Comparison of ENCODE assay signal across 13 cellular contexts in genomic region chr11:96051820-96052219, GRCh38.
DNase-seq lines count a peak whose midpoint lies in the region; ATAC-seq, FAIRE-seq and TF ChIP-seq lines count a peak whose summit lies in the region.
"Had no signal": no experiment of that assay in that cellular context is flagged by ENCODE, and none has a peak within 500 bp of the region (broad histone marks: within the 10 kb centered on the region; RNA-seq: fewer than 3 reads in every experiment).

No MANE protein-coding gene starts in this region.

- H4K20me1 ChIP-seq in HepG2 (ENCODE audit: insufficient read depth, low read length): no peaks in the 10 kb centered on the region
- no peaks in the 10 kb centered on the region for H4K20me1 ChIP-seq in GM23248 (ENCODE audit: insufficient read depth)

- ATAC-seq in HepG2 (no peak), right lobe of liver (no peak), HG03432 (IDR thresholded peaks at IDR 0.05; ENCODE audit: unreplicated experiment) (peak; percentile 94)
- ATAC-seq: naive thymus-derived CD8-positive, alpha-beta T cell had no signal

- H3K36me3 ChIP-seq in HepG2 (replicated peaks in 1 of 2; ENCODE audit: control insufficient read depth in 1 of 2, insufficient read depth in 2 of 2, low read length in 2 of 2) (peaks cover 0 to 4% of the 10 kb centered on the region in 2 experiments; a peak in 3 of 5 replicates), right lobe of liver (no peaks in the 10 kb centered on the region), GM23248 (ENCODE audit: low read depth) (no peaks in the 10 kb centered on the region)
- H3K36me3 ChIP-seq: uterus had no signal

- no peaks in the 10 kb centered on the region for H3K9me2 ChIP-seq in GM23248 (ENCODE audit: insufficient read depth)

- H3K4me1 ChIP-seq in HepG2 (ENCODE audit: insufficient read depth, low read length) (peaks cover 66% of the 10 kb centered on the region), right lobe of liver (no peaks in the 10 kb centered on the region), GM23248 (ENCODE audit: insufficient read depth) (peaks cover 78% of the 10 kb centered on the region)

- no peak for TF ChIP-seq RAD21 in HepG2 (CRISPR knock-in tag; IDR thresholded peaks at IDR 0.05)

- in situ Hi-C loops in HepG2 (cut with HindIII; ENCODE audit: extremely low pct_ligation_motif_present, low pct_unique_long_range_greater_than_20kb): no loop called here
- in situ Hi-C loops in GM23248 (cut with MboI): loop anchor here (10.0 kb wide), 1 partner anchor 293 kb away; the partner anchor contains the start of gene MAML2

- no peak for FAIRE-seq in HepG2 (lab: Jason Lieb, UNC)

- H3F3A ChIP-seq in GM23248 (ENCODE audit: insufficient read depth): peaks cover 55% of the 10 kb centered on the region

- H2AFZ ChIP-seq in HepG2 (ENCODE audit: low read length) (no peak overlapping the region), GM23248 (no peak overlapping the region)

- peak overlapping the region; percentile 21 for H3K27ac ChIP-seq in HepG2 (ENCODE audit: extremely low read length, insufficient read depth, low read length)
- H3K27ac ChIP-seq in right lobe of liver: no peak overlapping the region
- H3K27ac ChIP-seq in GM23248: peak overlapping the region; percentile 47; the same call in 1 of the 2 replicates
- H3K27ac ChIP-seq: uterus had no signal

- H3K4me1 Mint-ChIP-seq in type B pancreatic cell (ENCODE audit: unreplicated experiment): peaks cover 63% of the 10 kb centered on the region

- peak overlapping the region; percentile 85 for H3K27ac Mint-ChIP-seq in type B pancreatic cell

- CTCF ChIA-PET in HepG2 (lab: Yijun Ruan, JAX; ENCODE audit: low intra/inter-chr PET ratio, low total read pairs): no interaction called here

- no peak for TF ChIP-seq CTCF in HepG2 (CRISPR knock-in tag; IDR thresholded peaks at IDR 0.05)
- no peak for TF ChIP-seq CTCF in right lobe of liver (IDR thresholded peaks at IDR 0.05)
- no peak for TF ChIP-seq CTCF in type B pancreatic cell (conservative IDR thresholded peaks at IDR 0.05)

- peaks cover 11% of the 10 kb centered on the region for H3K36me3 Mint-ChIP-seq in type B pancreatic cell

- H3K9me3 ChIP-seq in HepG2 (ENCODE audit: low read length) (no peaks in the 10 kb centered on the region), right lobe of liver (no peaks in the 10 kb centered on the region), GM23248 (ENCODE audit: low read depth) (no peaks in the 10 kb centered on the region)
- H3K9me3 ChIP-seq: uterus had no signal

- BruUV-seq in HepG2 (replicated peaks; lab: Mats Ljungman, UMichigan): no TSS peak

- no peak for TF ChIP-seq POLR2A in HepG2 (IDR thresholded peaks at IDR 0.05; ENCODE audit: insufficient read depth in 1 of 2, low read depth in 2 of 2, low read length in 2 of 2)
- no peak for TF ChIP-seq POLR2A in right lobe of liver (IDR thresholded peaks at IDR 0.05)

- H3K27me3 ChIP-seq in HepG2 (ENCODE audit: control insufficient read depth in 1 of 2, insufficient read depth in 2 of 2, low read length in 2 of 2): no peaks in the 10 kb centered on the region
- no peaks in the 10 kb centered on the region for H3K27me3 ChIP-seq in right lobe of liver
- no peaks in the 10 kb centered on the region for H3K27me3 ChIP-seq in GM23248 (replicated peaks; ENCODE audit: insufficient read depth)
- H3K27me3 ChIP-seq: uterus had no signal

- POLR2A ChIA-PET in HepG2 (lab: Yijun Ruan, JAX): no interaction called here

- intact Hi-C loops in HepG2 (cut with micrococcal nuclease; ENCODE audit: unreplicated experiment) (loop anchor here (10.0 kb wide), 1 partner anchor 217 kb away; no protein-coding TSS in a partner anchor), right lobe of liver (cut with DNase I) (no loop called here)

- DNase-seq in HepG2 (ENCODE audit: low spot score) (no peak), right lobe of liver (no peak), GM23248 (no peak), type B pancreatic cell (ENCODE audit: extremely low spot score, unreplicated experiment) (no peak), NCI-H526 (lab: John Stamatoyannopoulos, UW) (no peak), dermis blood vessel endothelial cell (no peak)
- no peak for DNase-seq in activated effector memory CD4-positive, alpha-beta T cell treated with Interleukin-2 at 50 U/mL for 16 hours
- DNase-seq: activated CD4-positive, alpha-beta T cell treated with anti-CD3 and anti-CD28 coated beads for 48 hours; head of caudate nucleus; naive thymus-derived CD8-positive, alpha-beta T cell; RPMI8226; uterus had no signal

- WGBS in HepG2 (ENCODE audit: low lambda C conversion rate): 100% methylated on average over 1 of the region's 1 CpG
- 0% methylated on average over 1 of the region's 1 CpG for WGBS in right lobe of liver (ENCODE audit: insufficient coverage, low coverage, low lambda C conversion rate, missing lambda C conversion rate)
- 17 to 34% methylated on average over 1 of the region's 1 CpG for WGBS in GM23248 (ENCODE audit: low coverage in 1 of 2, low lambda C conversion rate in 2 of 2, missing lambda C conversion rate in 2 of 2), 2 experiments

- H3K27me3 Mint-ChIP-seq in type B pancreatic cell: no peaks in the 10 kb centered on the region
- H3K27me3 Mint-ChIP-seq: naive thymus-derived CD8-positive, alpha-beta T cell had no signal

- no peak overlapping the region for H3K4me3 ChIP-seq in HepG2 (replicated peaks in 1 of 3; ENCODE audit: insufficient read depth in 1 of 3, low read depth in 2 of 3, low read length in 3 of 3)
- no peak overlapping the region for H3K4me3 ChIP-seq in right lobe of liver
- no peak overlapping the region for H3K4me3 ChIP-seq in GM23248
- H3K4me3 ChIP-seq: uterus had no signal

- H3K9ac ChIP-seq in HepG2 (ENCODE audit: insufficient read depth, low read depth, low read length): no peak overlapping the region
- no peak overlapping the region for H3K9ac ChIP-seq in GM23248

- no peak overlapping the region for H3K4me3 Mint-ChIP-seq in type B pancreatic cell
- H3K4me3 Mint-ChIP-seq: naive thymus-derived CD8-positive, alpha-beta T cell had no signal

- TF ChIP-seq EP300 in HepG2 (IDR thresholded peaks at IDR 0.05; ENCODE audit: low read depth in 2 of 2, low read length in 2 of 2): no peak
- no peak for TF ChIP-seq EP300 in HepG2 (CRISPR knock-in tag; IDR thresholded peaks at IDR 0.05; ENCODE audit: borderline replicate concordance)

- no peak overlapping the region for H3K4me2 ChIP-seq in HepG2 (ENCODE audit: low read depth, low read length)
- H3K4me2 ChIP-seq in GM23248 (ENCODE audit: unreplicated experiment): no peak overlapping the region

- H3K9me3 Mint-ChIP-seq in type B pancreatic cell: no peaks in the 10 kb centered on the region
- H3K9me3 Mint-ChIP-seq: naive thymus-derived CD8-positive, alpha-beta T cell had no signal

- no peaks in the 10 kb centered on the region for H3K79me2 ChIP-seq in HepG2 (ENCODE audit: insufficient read depth, low read length)
- H3K79me2 ChIP-seq in GM23248 (ENCODE audit: insufficient read depth): peaks cover 79% of the 10 kb centered on the region

TF ChIP-seq in HepG2, 621 proteins besides CTCF, POLR2A, EP300 and RAD21:
- TF ChIP-seq ZC3H4 (CRISPR knock-in tag; IDR thresholded peaks at IDR 0.05; ENCODE audit: borderline replicate concordance): no peak
- TF ChIP-seq SAFB2 (CRISPR knock-in tag; IDR thresholded peaks at IDR 0.05; ENCODE audit: borderline replicate concordance, low read depth): no peak
- TF ChIP-seq PATZ1 (CRISPR knock-in tag; IDR thresholded peaks at IDR 0.05): no peak
- no peak for TF ChIP-seq HES4 (CRISPR knock-in tag; IDR thresholded peaks at IDR 0.05; ENCODE audit: borderline replicate concordance)
- no peak for TF ChIP-seq CSRNP1 (CRISPR knock-in tag; IDR thresholded peaks at IDR 0.05)
- no peak for TF ChIP-seq MTF2 (CRISPR knock-in tag; IDR thresholded peaks at IDR 0.05; ENCODE audit: borderline replicate concordance)
TF ChIP-seq in HepG2: peak in this region for 0.

Comparison
In these comparisons a context has a peak if more than half of its experiments do, and no peak if none do; other contexts are left out.
1. H3K27ac ChIP-seq: peak in HepG2 (single experiment) and GM23248 (single experiment); none in right lobe of liver (0 of 3).